In genomic region chr13:35711909-35712308, GRCh38 we compare ENCODE assay signal across 25 cellular contexts.
"Had no signal": no experiment of that assay in that cellular context is flagged by ENCODE, and none has a peak within 500 bp of the region (broad histone marks: within the 10 kb centered on the region; RNA-seq: fewer than 3 reads in every experiment).

No MANE protein-coding gene starts in this region.

- H3K4me3 ChIP-seq: body of pancreas, cardiac muscle cell, coronary artery, dorsolateral prefrontal cortex, gastroesophageal sphincter, spleen, suprapubic skin, tibial artery, upper lobe of right lung had no signal

- H3K27ac ChIP-seq: body of pancreas, cardiac muscle cell, coronary artery, dorsolateral prefrontal cortex, gastroesophageal sphincter, spleen, suprapubic skin, tibial artery, upper lobe of right lung had no signal

- FAIRE-seq: kidney had no signal

- H3K27me3 ChIP-seq: body of pancreas, cardiac muscle cell, dorsolateral prefrontal cortex, gastroesophageal sphincter, spleen, suprapubic skin, tibial artery, upper lobe of right lung had no signal

- DNase-seq: activated CD4-positive, alpha-beta T cell treated with anti-CD3 and anti-CD28 coated beads, Interleukin-2, amount 50 U/mL, for 1 hour; activated CD8-positive, alpha-beta memory T cell treated with anti-CD3 and anti-CD28 coated beads, Interleukin-2, amount 10 ng/mL, durations not matched to agents 7 days and 5 days; activated CD8-positive, alpha-beta T cell treated with anti-CD3 and anti-CD28 coated beads, Interleukin-2, amount 10 ng/mL, durations not matched to agents 7 days and 5 days; activated naive CD4-positive, alpha-beta T cell; activated T-cell treated with anti-CD3 and anti-CD28 coated beads, Interleukin-2, amount 50 U/mL, for 48 hours; body of pancreas; dorsolateral prefrontal cortex; effector memory CD4-positive, alpha-beta T cell; hippocampal formation; kidney; naive B cell; nephron progenitor cell; nucleus accumbens; right cardiac atrium; spleen; stimulated activated naive CD4-positive, alpha-beta T cell; T-helper 9 cell; tibial artery; upper lobe of right lung had no signal

- H3K9me3 ChIP-seq: body of pancreas, gastroesophageal sphincter, spleen, suprapubic skin, tibial artery, upper lobe of right lung had no signal

- ATAC-seq: activated CD8-positive, alpha-beta memory T cell treated with anti-CD3 and anti-CD28 coated beads, Interleukin-2, amount 10 ng/mL, durations not matched to agents 7 days and 5 days; activated CD8-positive, alpha-beta T cell treated with anti-CD3 and anti-CD28 coated beads, Interleukin-2, amount 10 ng/mL, durations not matched to agents 7 days and 5 days; activated naive CD4-positive, alpha-beta T cell treated with anti-CD3 and anti-CD28 coated beads, Interleukin-2, amount 50 U/mL, for 72 hours; body of pancreas; gastroesophageal sphincter; right cardiac atrium; upper lobe of right lung; WTC11 had no signal

- H3K4me1 ChIP-seq: body of pancreas, spleen, tibial artery, upper lobe of right lung had no signal

- H3K36me3 ChIP-seq: cardiac muscle cell, gastroesophageal sphincter, spleen, suprapubic skin, tibial artery, upper lobe of right lung had no signal
